In genomic region chr1:53280486-53280885, GRCh38 we compare ENCODE assay signal across 20 cellular contexts. TPM values are rescaled to one million over a fixed set of nuclear protein-coding genes. Genes with fewer than 3 reads are reported as not detected.
DNase-seq lines count a peak whose midpoint lies in the region; ATAC-seq and TF ChIP-seq lines count a peak whose summit lies in the region.
"Had no signal": no experiment of that assay in that cellular context is flagged by ENCODE, and none has a peak within 500 bp of the region (broad histone marks: within the 10 kb centered on the region; RNA-seq: fewer than 3 reads in every experiment).

No MANE protein-coding gene starts in this region.

- no peak overlapping the region for H2AFZ ChIP-seq in neural progenitor cell (replicated peaks)
- H2AFZ ChIP-seq: GM23248 had no signal

- no peaks in the 10 kb centered on the region for H3K27me3 Mint-ChIP-seq in natural killer cell treated with Interleukin-12 subunit alpha and Interleukin-12 subunit beta and Interleukin-15 and Interleukin-18, amount 100 ng/mL, for 72 hours
- H3K27me3 Mint-ChIP-seq in natural killer cell (ENCODE audit: low read depth in 2 of 2) (no peaks in the 10 kb centered on the region), brain (no peaks in the 10 kb centered on the region), neural progenitor cell (ENCODE audit: insufficient read depth, low read depth) (no peaks in the 10 kb centered on the region)
- H3K27me3 Mint-ChIP-seq: B cell had no signal

- H3K36me3 ChIP-seq in neural progenitor cell = no peaks in the 10 kb centered on the region

- peaks cover 0 to 2% of the 10 kb centered on the region in 2 donors for H3K4me1 Mint-ChIP-seq in natural killer cell treated with Interleukin-12 subunit alpha and Interleukin-12 subunit beta and Interleukin-15 and Interleukin-18, amount 100 ng/mL, for 72 hours (ENCODE audit: low read depth in 2 of 2)
- H3K4me1 Mint-ChIP-seq in natural killer cell = peaks cover 5 to 6% of the 10 kb centered on the region in 2 donors
- H3K4me1 Mint-ChIP-seq in brain = peaks cover 47% of the 10 kb centered on the region
- peaks cover 19% of the 10 kb centered on the region for H3K4me1 Mint-ChIP-seq in neural progenitor cell
- H3K4me1 Mint-ChIP-seq: B cell, CD14-positive monocyte had no signal

- ATAC-seq in natural killer cell treated with Interleukin-12 subunit alpha and Interleukin-12 subunit beta and Interleukin-15 and Interleukin-18, amount 100 ng/mL, for 72 hours = no peak
- ATAC-seq in natural killer cell (no peak), GM21529 (IDR thresholded peaks at IDR 0.05; ENCODE audit: unreplicated experiment) (no peak)
- ATAC-seq: A549, Right ventricle myocardium inferior had no signal

- TF ChIP-seq CTCF in natural killer cell (IDR thresholded peaks at IDR 0.05) = no peak
- TF ChIP-seq CTCF in brain (conservative IDR thresholded peaks at IDR 0.05) = no peak
- no peak for TF ChIP-seq CTCF in neural progenitor cell (IDR thresholded peaks at IDR 0.05)

- no peaks in the 10 kb centered on the region for H3K4me1 ChIP-seq in neural progenitor cell
- H3K4me1 ChIP-seq: A549, HAP-1, SJSA1 had no signal

- H3K9ac ChIP-seq in neural progenitor cell = no peak overlapping the region
- H3K9ac ChIP-seq: GM23248 had no signal

- H3K27ac ChIP-seq in neural progenitor cell = no peak overlapping the region
- H3K27ac ChIP-seq: A549, GM23248, HL-60, SJSA1 had no signal

- H4K20me1 ChIP-seq in neural progenitor cell (ENCODE audit: low read depth) = no peaks in the 10 kb centered on the region

- no peaks in the 10 kb centered on the region for H3K9me3 ChIP-seq in neural progenitor cell (ENCODE audit: low read depth)
- H3K9me3 ChIP-seq: A549, HAP-1, SJSA1 had no signal

- H3K36me3 Mint-ChIP-seq in natural killer cell treated with Interleukin-12 subunit alpha and Interleukin-12 subunit beta and Interleukin-15 and Interleukin-18, amount 100 ng/mL, for 72 hours = no peaks in the 10 kb centered on the region
- H3K36me3 Mint-ChIP-seq in natural killer cell (no peaks in the 10 kb centered on the region), brain (peaks cover 26% of the 10 kb centered on the region), neural progenitor cell (peaks cover 16% of the 10 kb centered on the region)

- intact Hi-C loops in natural killer cell (cut with micrococcal nuclease) = no loop called here

- peak overlapping the region in 1 of 2 donors; percentile 75 for H3K27ac Mint-ChIP-seq in natural killer cell treated with Interleukin-12 subunit alpha and Interleukin-12 subunit beta and Interleukin-15 and Interleukin-18, amount 100 ng/mL, for 72 hours
- H3K27ac Mint-ChIP-seq in natural killer cell = peak overlapping the region in 1 of 2 donors; percentile 65
- peak overlapping the region; percentile 83 to 94 (median 85) for H3K27ac Mint-ChIP-seq in brain
- H3K27ac Mint-ChIP-seq in neural progenitor cell = peak overlapping the region; percentile 76
- H3K27ac Mint-ChIP-seq: B cell had no signal

- H3K4me3 ChIP-seq in neural progenitor cell = no peak overlapping the region
- H3K4me3 ChIP-seq: A549, GM23248, HAP-1, SJSA1 had no signal

- H3F3A ChIP-seq in neural progenitor cell (ENCODE audit: low read depth) = peaks cover 2% of the 10 kb centered on the region

- no peak overlapping the region for H3K4me2 ChIP-seq in neural progenitor cell
- H3K4me2 ChIP-seq: A549 had no signal

- no peaks in the 10 kb centered on the region for H3K9me3 Mint-ChIP-seq in natural killer cell treated with Interleukin-12 subunit alpha and Interleukin-12 subunit beta and Interleukin-15 and Interleukin-18, amount 100 ng/mL, for 72 hours
- H3K9me3 Mint-ChIP-seq in natural killer cell (no peaks in the 10 kb centered on the region), brain (no peaks in the 10 kb centered on the region), neural progenitor cell (no peaks in the 10 kb centered on the region)
- H3K9me3 Mint-ChIP-seq: CD14-positive monocyte had no signal

- no peaks in the 10 kb centered on the region for H3K79me2 ChIP-seq in neural progenitor cell (ENCODE audit: low read depth)

- H3K27me3 ChIP-seq in neural progenitor cell = no peaks in the 10 kb centered on the region
- H3K27me3 ChIP-seq: SJSA1 had no signal

- peak; percentile 58 for DNase-seq in natural killer cell treated with Interleukin-12 subunit alpha and Interleukin-12 subunit beta and Interleukin-15 and Interleukin-18, amount 100 ng/mL, for 72 hours (ENCODE audit: low spot score)
- DNase-seq in natural killer cell = no peak
- no peak for DNase-seq in neural progenitor cell (ENCODE audit: low spot score)
- no peak for DNase-seq in activated CD4-positive, alpha-beta T cell treated with anti-CD3 and anti-CD28 coated beads, Interleukin-2, amount 50 U/mL, for 48 hours
- no peak for DNase-seq in NCI-H82 (lab: John Stamatoyannopoulos, UW)
- DNase-seq: EL, GM23248, KG1, NCI-H1105, NCI-H2029, OCI-M1 had no signal

- H3K4me3 Mint-ChIP-seq in natural killer cell treated with Interleukin-12 subunit alpha and Interleukin-12 subunit beta and Interleukin-15 and Interleukin-18, amount 100 ng/mL, for 72 hours = no peak overlapping the region
- H3K4me3 Mint-ChIP-seq in natural killer cell (no peak overlapping the region), brain (no peak overlapping the region), neural progenitor cell (no peak overlapping the region)
- H3K4me3 Mint-ChIP-seq: B cell, CD14-positive monocyte had no signal

RNA-seq across cellular contexts. Expression of gene MAGOH, which starts 42.2 kb away (rescaled TPM):
- 10 to 100 TPM; 62.6 to 65.4 TPM for total RNA-seq in natural killer cell treated with Interleukin-12 subunit alpha and Interleukin-12 subunit beta and Interleukin-15 and Interleukin-18, amount 100 ng/mL, for 72 hours
- total RNA-seq in natural killer cell (10 to 100 TPM; 48.6 to 70.4 (median 69.2) TPM), neural progenitor cell (ENCODE audit: low replicate concordance) (61.4 and 109 TPM in 2 replicates)
- 54.8 TPM for polyA plus RNA-seq in brain (ENCODE audit: insufficient read depth, low read depth, low replicate concordance)

RNA-seq across cellular contexts. Expression of gene LRP8, which starts 47.4 kb away (rescaled TPM):
- total RNA-seq in natural killer cell treated with Interleukin-12 subunit alpha and Interleukin-12 subunit beta and Interleukin-15 and Interleukin-18, amount 100 ng/mL, for 72 hours = 100 to 1,000 TPM in 1 of 2 donors, 10 to 100 TPM in 1; 87.8 to 194 TPM
- total RNA-seq in natural killer cell (10 to 100 TPM; 23.2 to 27.3 (median 24.9) TPM), neural progenitor cell (ENCODE audit: low replicate concordance) (15.6 and 25.7 TPM in 2 replicates)
- polyA plus RNA-seq in brain (ENCODE audit: insufficient read depth, low read depth, low replicate concordance) = 17.4 TPM
